Comparison of ENCODE assay signal across 1 cellular context in genomic region chr1:119758584-119758983, GRCh38.
TF ChIP-seq lines count a peak whose summit lies in the region.

No MANE protein-coding gene starts in this region.

TF ChIP-seq in WTC11, 78 proteins besides CTCF, POLR2A, EP300 and RAD21:
- TF ChIP-seq AFF4 (CRISPR knock-in tag; IDR thresholded peaks at IDR 0.05; ENCODE audit: borderline replicate concordance), result no peak
- no peak for TF ChIP-seq ELF4 (CRISPR knock-in tag; IDR thresholded peaks at IDR 0.05; ENCODE audit: low read depth)
- TF ChIP-seq, protein P1, sequence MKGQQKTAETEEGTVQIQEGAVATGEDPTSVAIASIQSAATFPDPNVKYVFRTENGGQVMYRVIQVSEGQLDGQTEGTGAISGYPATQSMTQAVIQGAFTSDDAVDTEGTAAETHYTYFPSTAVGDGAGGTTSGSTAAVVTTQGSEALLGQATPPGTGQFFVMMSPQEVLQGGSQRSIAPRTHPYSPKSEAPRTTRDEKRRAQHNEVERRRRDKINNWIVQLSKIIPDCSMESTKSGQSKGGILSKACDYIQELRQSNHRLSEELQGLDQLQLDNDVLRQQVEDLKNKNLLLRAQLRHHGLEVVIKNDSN (CRISPR knock-in tag; IDR thresholded peaks at IDR 0.05), result no peak
- TF ChIP-seq NR2C2 (CRISPR knock-in tag; IDR thresholded peaks at IDR 0.05), result no peak
- TF ChIP-seq, protein P2, sequence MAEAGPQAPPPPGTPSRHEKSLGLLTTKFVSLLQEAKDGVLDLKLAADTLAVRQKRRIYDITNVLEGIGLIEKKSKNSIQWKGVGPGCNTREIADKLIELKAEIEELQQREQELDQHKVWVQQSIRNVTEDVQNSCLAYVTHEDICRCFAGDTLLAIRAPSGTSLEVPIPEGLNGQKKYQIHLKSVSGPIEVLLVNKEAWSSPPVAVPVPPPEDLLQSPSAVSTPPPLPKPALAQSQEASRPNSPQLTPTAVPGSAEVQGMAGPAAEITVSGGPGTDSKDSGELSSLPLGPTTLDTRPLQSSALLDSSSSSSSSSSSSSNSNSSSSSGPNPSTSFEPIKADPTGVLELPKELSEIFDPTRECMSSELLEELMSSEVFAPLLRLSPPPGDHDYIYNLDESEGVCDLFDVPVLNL (CRISPR knock-in tag; IDR thresholded peaks at IDR 0.05; ENCODE audit: borderline replicate concordance, low read depth), result no peak
- no peak for TF ChIP-seq TP53 (CRISPR knock-in tag; IDR thresholded peaks at IDR 0.05)
- no peak for TF ChIP-seq ZNF416 (CRISPR knock-in tag; IDR thresholded peaks at IDR 0.05)
- TF ChIP-seq ZNF425 (CRISPR knock-in tag; conservative IDR thresholded peaks at IDR 0.05), result no peak
- no peak for TF ChIP-seq ETV6 (CRISPR knock-in tag; IDR thresholded peaks at IDR 0.05)
- no peak for TF ChIP-seq ZNF138 (CRISPR knock-in tag; conservative IDR thresholded peaks at IDR 0.05)
- TF ChIP-seq NR3C1 (CRISPR knock-in tag; conservative IDR thresholded peaks at IDR 0.05; ENCODE audit: low read depth), result no peak
- TF ChIP-seq MLX (CRISPR knock-in tag; IDR thresholded peaks at IDR 0.05), result no peak
- no peak for TF ChIP-seq ZNF121 (CRISPR knock-in tag; IDR thresholded peaks at IDR 0.05)
- TF ChIP-seq HMGA2 (CRISPR knock-in tag; IDR thresholded peaks at IDR 0.05), result no peak
- no peak for TF ChIP-seq GTF2I (CRISPR knock-in tag; conservative IDR thresholded peaks at IDR 0.05)
- TF ChIP-seq CBFB (CRISPR knock-in tag; IDR thresholded peaks at IDR 0.05; ENCODE audit: low read depth), result no peak
- no peak for TF ChIP-seq RELA (CRISPR knock-in tag; IDR thresholded peaks at IDR 0.05; ENCODE audit: borderline replicate concordance)
- TF ChIP-seq ZNF423 (CRISPR knock-in tag; IDR thresholded peaks at IDR 0.05), result no peak
